Comparison of ENCODE assay signal across 1 cellular context in the genomic region with DNA sequence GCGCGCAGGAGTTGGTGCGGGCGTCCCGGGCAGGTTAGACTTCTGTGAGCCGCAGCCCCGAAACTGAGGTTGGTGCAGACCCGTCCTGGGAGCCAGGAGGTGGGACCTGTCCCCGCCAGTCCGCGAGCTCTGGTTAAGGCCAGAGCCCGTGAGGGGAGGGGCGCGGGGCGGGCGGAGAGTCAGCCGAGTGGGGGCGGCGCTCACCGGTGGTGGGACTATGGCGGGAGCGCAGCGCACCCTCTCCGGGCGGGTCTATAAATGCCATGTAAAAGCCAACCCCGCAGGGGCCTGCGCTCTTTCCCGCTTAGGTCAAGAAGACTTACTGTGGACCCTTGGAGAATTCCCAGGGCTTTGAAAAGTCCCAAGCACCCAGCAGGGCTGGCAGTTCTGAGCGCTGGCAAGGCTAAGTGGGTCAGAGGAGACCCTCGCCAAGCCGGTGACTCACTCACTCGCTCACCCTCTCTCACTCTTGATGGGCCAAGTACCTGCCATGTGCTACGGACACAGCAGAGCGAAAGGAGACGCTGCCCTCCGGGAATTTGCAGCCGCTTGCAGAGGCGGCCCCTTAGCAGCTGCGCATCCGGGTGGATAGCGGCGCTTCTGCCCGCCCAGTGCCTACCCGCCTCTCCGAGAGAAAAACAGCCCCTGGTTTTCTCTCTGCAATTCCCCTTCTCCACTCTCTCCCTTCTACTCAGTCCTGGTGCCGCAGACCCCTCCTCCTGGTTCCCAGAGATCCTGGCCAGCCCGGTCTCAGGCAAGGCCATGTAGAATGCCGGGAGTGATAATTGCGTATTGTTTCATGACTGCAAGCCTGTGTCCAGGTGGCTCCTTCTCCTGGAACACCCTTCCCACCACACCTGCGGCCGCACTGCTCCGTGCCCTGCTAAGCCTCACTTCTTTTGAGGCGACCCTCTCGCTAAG.
TF ChIP-seq lines count a peak whose summit lies in the region.

A gene (minus strand): TSS at position 110 of the 921 bp plus-strand sequence. CDS start 19,607 bp downstream, outside the sequence.

TF ChIP-seq in endothelial cell of umbilical vein, 7 proteins besides CTCF, POLR2A, EP300 and RAD21:
- TF ChIP-seq FOS (IDR thresholded peaks at IDR 0.05; ENCODE audit: borderline replicate concordance, insufficient read depth, low read length) = no peak
- peak; percentile 71 for TF ChIP-seq EZH2 (IDR thresholded peaks at IDR 0.05; ENCODE audit: borderline replicate concordance, low read depth, low read length, severe bottlenecking)
